1 cellular context compared by ENCODE assay signal in genomic region chr16:1707193-1707790, GRCh38.
A peak's percentile ranks its signal among the peaks of the same experiment; 100 is the strongest.
TF ChIP-seq lines count a peak whose summit lies in the region.

No MANE protein-coding gene starts in this region.

TF ChIP-seq in IMR-90, 13 proteins besides CTCF, POLR2A, EP300 and RAD21:
- TF ChIP-seq USF2 (IDR thresholded peaks at IDR 0.05; ENCODE audit: low read depth, low read length) (no peak), FOS (IDR thresholded peaks at IDR 0.05; ENCODE audit: low read depth, low read length) (no peak), BHLHE40 (IDR thresholded peaks at IDR 0.05; ENCODE audit: low read depth, low read length) (no peak), RCOR1 (IDR thresholded peaks at IDR 0.05; ENCODE audit: insufficient replicate concordance, low read length) (no peak), CHD1 (IDR thresholded peaks at IDR 0.05; ENCODE audit: low read depth, low read length) (no peak), ELK1 (IDR thresholded peaks at IDR 0.05; ENCODE audit: borderline replicate concordance, low read depth, low read length) (no peak), RFX5 (IDR thresholded peaks at IDR 0.05; ENCODE audit: low read depth, low read length) (no peak), MXI1 (IDR thresholded peaks at IDR 0.05; ENCODE audit: borderline replicate concordance, low read depth, low read length) (peak; percentile 21; the same call in 1 of the 2 replicates)
TF ChIP-seq in IMR-90: peak in this region for 1.
